3 cellular contexts compared by ENCODE assay signal in the genomic region with DNA sequence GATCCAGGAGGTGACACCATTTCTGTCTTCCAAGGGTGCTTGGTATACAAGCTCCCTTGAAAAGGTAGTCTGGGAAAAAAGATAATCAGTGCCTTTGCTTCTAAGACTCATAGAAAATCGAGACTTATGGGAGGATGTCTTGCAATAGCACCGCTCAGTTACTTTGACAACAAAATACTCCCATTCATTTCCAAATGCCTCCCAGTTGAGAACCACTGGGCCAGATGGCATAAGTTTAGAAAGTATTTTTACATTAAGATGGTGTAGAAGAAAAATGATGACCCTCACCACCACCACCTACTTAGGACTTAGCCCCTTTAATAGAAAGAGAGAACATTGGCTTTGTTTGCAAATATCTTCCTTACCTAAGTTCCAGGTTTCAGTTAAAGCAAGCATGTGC.
"Had no signal": no experiment of that assay in that cellular context is flagged by ENCODE, and none has a peak within 500 bp of the region (broad histone marks: within the 10 kb centered on the region; RNA-seq: fewer than 3 reads in every experiment).

No MANE protein-coding gene starts in this region.

- H3K4me3 ChIP-seq: GM12878 had no signal

- DNase-seq: GDM1, GF-D8 had no signal
